Comparison of ENCODE assay signal across 8 cellular contexts in the genomic region with DNA sequence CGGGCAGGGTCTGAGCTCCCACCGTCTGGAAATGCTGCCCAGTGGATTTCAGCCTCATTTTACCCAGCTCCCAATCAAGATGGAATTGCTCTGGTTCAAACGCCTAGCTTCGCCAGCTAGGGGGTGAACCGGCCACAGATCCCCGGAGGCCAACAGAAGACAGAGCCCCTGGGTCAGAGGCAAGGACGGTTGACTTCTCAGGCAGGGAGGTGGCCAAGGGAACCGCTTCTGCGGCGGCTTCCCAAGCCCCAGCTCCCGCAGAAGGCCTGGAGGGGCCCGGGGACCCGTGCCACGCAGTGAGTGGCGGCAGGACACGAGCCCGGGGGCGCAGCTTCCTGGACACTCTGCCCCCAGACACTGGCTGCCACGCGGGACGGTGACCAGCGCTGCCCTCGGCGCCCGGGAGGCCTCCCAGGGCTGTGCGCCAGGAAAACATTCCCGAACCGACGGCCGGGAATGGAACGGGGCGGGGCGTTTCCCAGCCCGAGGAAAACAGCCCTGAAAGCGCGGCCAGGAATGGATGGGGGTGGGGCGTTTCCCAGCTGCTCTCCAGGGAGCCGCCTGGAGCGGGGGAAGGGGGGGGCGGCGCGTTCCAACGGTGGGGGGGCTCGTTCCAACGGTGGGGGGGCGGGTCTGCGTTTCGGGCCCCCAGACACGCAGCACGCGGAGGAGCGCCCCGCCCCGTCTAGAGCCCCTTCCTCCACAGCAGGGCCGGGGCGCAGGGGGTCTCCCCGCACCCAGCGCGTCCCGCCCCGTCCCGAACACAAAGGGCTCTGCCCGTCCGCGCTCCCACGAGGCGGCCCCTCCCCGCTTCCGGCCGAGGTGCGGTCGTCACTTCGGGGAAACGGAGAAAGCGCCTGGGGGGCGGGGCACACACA. TPM values are rescaled to one million over a fixed set of nuclear protein-coding genes. Genes with fewer than 3 reads are reported as not detected.
DNase-seq lines count a peak whose midpoint lies in the region; ATAC-seq, FAIRE-seq and TF ChIP-seq lines count a peak whose summit lies in the region.

No MANE protein-coding gene starts in this region.

- peak; percentile 85 for DNase-seq in HK-2 (ENCODE audit: unreplicated experiment)
- peak; percentile 60 for DNase-seq in SK-N-MC (ENCODE audit: low read depth, low spot score)
- peak; percentile 92 for DNase-seq in activated naive CD8-positive, alpha-beta T cell treated with anti-CD3 and anti-CD28 coated beads for 36 hours
- DNase-seq in glutamatergic neuron = peak; percentile 84
- DNase-seq in pancreas = peak; percentile 90 to 97 (median 96)
- DNase-seq in D721Med (ENCODE audit: insufficient read length, low spot score) = no peak

- H3K36me3 Mint-ChIP-seq in activated naive CD8-positive, alpha-beta T cell treated with anti-CD3 and anti-CD28 coated beads for 36 hours = no peaks in the 10 kb centered on the region
- no peaks in the 10 kb centered on the region for H3K36me3 Mint-ChIP-seq in glutamatergic neuron (ENCODE audit: unreplicated experiment)

- H3K4me1 ChIP-seq in pancreas = peaks cover 17 to 28% (median 20%) of the 10 kb centered on the region in 3 donors
- H3K4me1 ChIP-seq in thymus (ENCODE audit: control insufficient read depth, insufficient read depth, low read length) = peaks cover 13% of the 10 kb centered on the region

- FAIRE-seq in pancreas (lab: Jason Lieb, UNC) (no peak), D721Med (lab: Jason Lieb, UNC) (no peak)

- H3K36me3 ChIP-seq in SK-N-MC (ENCODE audit: insufficient read depth, low read length) = no peaks in the 10 kb centered on the region
- H3K36me3 ChIP-seq in pancreas = no peaks in the 10 kb centered on the region
- H3K36me3 ChIP-seq in thymus (ENCODE audit: control insufficient read depth, insufficient read depth) = no peaks in the 10 kb centered on the region

- peak overlapping the region; percentile 84 for H3K4me3 Mint-ChIP-seq in activated naive CD8-positive, alpha-beta T cell treated with anti-CD3 and anti-CD28 coated beads for 36 hours
- peak overlapping the region; percentile 50 for H3K4me3 Mint-ChIP-seq in glutamatergic neuron (ENCODE audit: unreplicated experiment)

- ATAC-seq in pancreas = peak; percentile 88 to 92 (median 90)

- H3K27ac Mint-ChIP-seq in activated naive CD8-positive, alpha-beta T cell treated with anti-CD3 and anti-CD28 coated beads for 36 hours = peak overlapping the region; percentile 94
- peak overlapping the region; percentile 60 for H3K27ac Mint-ChIP-seq in glutamatergic neuron (ENCODE audit: unreplicated experiment)

- H3K27me3 ChIP-seq in pancreas (no peaks in the 10 kb centered on the region), thymus (ENCODE audit: control insufficient read depth, insufficient read depth) (no peaks in the 10 kb centered on the region)

- 10 to 15% methylated on average over 45 to 74 of the region's 76 CpGs for WGBS in pancreas, 2 donors
- 6% methylated on average over 76 of the region's 76 CpGs for WGBS in thymus

- TF ChIP-seq CTCF in glutamatergic neuron (IDR thresholded peaks at IDR 0.05; ENCODE audit: partially characterized antibody, unreplicated experiment) (no peak), pancreas (IDR thresholded peaks at IDR 0.05) (no peak), D721Med (IDR thresholded peaks at IDR 0.05; ENCODE audit: insufficient read depth, missing control alignments) (no peak)

- TF ChIP-seq POLR2A in GM10847 (IDR thresholded peaks at IDR 0.05; ENCODE audit: extremely low read depth, insufficient read length) = peak; percentile 55

- peak overlapping the region; percentile 88 for H3K9ac ChIP-seq in SK-N-MC (ENCODE audit: insufficient read length)

- peak overlapping the region; percentile 99 for H3K27ac ChIP-seq in SK-N-MC
- H3K27ac ChIP-seq in pancreas = peak overlapping the region; percentile 92 to 98 (median 95)
- H3K27ac ChIP-seq in thymus (ENCODE audit: low read depth) = peak overlapping the region; percentile 98

- H3K27me3 Mint-ChIP-seq in activated naive CD8-positive, alpha-beta T cell treated with anti-CD3 and anti-CD28 coated beads for 36 hours = no peaks in the 10 kb centered on the region
- peaks cover 5% of the 10 kb centered on the region for H3K27me3 Mint-ChIP-seq in glutamatergic neuron (ENCODE audit: unreplicated experiment)

- no peaks in the 10 kb centered on the region for H3K9me3 Mint-ChIP-seq in activated naive CD8-positive, alpha-beta T cell treated with anti-CD3 and anti-CD28 coated beads for 36 hours
- H3K9me3 Mint-ChIP-seq in glutamatergic neuron (ENCODE audit: unreplicated experiment) = peaks cover 7% of the 10 kb centered on the region

- peak overlapping the region; percentile 75 for H3K4me3 ChIP-seq in SK-N-MC
- peak overlapping the region in 3 of 4 donors; percentile 10 to 49 (median 36) for H3K4me3 ChIP-seq in pancreas
- peak overlapping the region; percentile 57 for H3K4me3 ChIP-seq in thymus (ENCODE audit: low read length)

- H3K9me3 ChIP-seq in SK-N-MC (ENCODE audit: low read depth, low read length) (no peaks in the 10 kb centered on the region), pancreas (no peaks in the 10 kb centered on the region), thymus (ENCODE audit: control insufficient read depth) (no peaks in the 10 kb centered on the region)

- intact Hi-C loops in pancreas (cut with DNase I) = loop anchor here in 1 of 3 donors (10.0 kb wide), 1 partner anchor 51 kb away; a partner anchor contains a TSS

- H3K4me1 Mint-ChIP-seq in activated naive CD8-positive, alpha-beta T cell treated with anti-CD3 and anti-CD28 coated beads for 36 hours = peaks cover 32% of the 10 kb centered on the region
- no peaks in the 10 kb centered on the region for H3K4me1 Mint-ChIP-seq in glutamatergic neuron (ENCODE audit: low read depth, unreplicated experiment)

RNA-seq across cellular contexts. Expression of a gene that starts 13.5 kb away (rescaled TPM):
- total RNA-seq in activated naive CD8-positive, alpha-beta T cell treated with anti-CD3 and anti-CD28 coated beads for 36 hours = 1 to 10 TPM; 1.1 to 1.9 TPM
- total RNA-seq in glutamatergic neuron (ENCODE audit: unreplicated experiment) (418 TPM), pancreas (1 to 10 TPM in 5 of 6 donors, under 1 TPM in 1; 0.95 to 4.8 (median 1.8) TPM)
- polyA plus RNA-seq in pancreas (10 to 100 TPM in 1 of 2 donors, 1 to 10 TPM in 1; 6.8 to 25.9 TPM), thymus (6.1 TPM)

RNA-seq across cellular contexts. Expression of a gene that starts 35.2 kb away (rescaled TPM):
- total RNA-seq in activated naive CD8-positive, alpha-beta T cell treated with anti-CD3 and anti-CD28 coated beads for 36 hours = 10 to 100 TPM; 93.0 to 96.1 TPM
- total RNA-seq in glutamatergic neuron (ENCODE audit: unreplicated experiment) (0.93 TPM), pancreas (100 to 1,000 TPM in 4 of 6 donors, 10 to 100 TPM in 2; 86.4 to 292 (median 135) TPM)
- polyA plus RNA-seq in pancreas (100 to 1,000 TPM; 300 to 429 TPM), thymus (636 TPM)

RNA-seq across cellular contexts. Expression of a gene that starts 38.2 kb away (rescaled TPM):
- not detected for total RNA-seq in activated naive CD8-positive, alpha-beta T cell treated with anti-CD3 and anti-CD28 coated beads for 36 hours
- total RNA-seq in glutamatergic neuron (ENCODE audit: unreplicated experiment) = not detected
- 10 to 100 TPM; 23.4 to 36.1 (median 26.2) TPM for total RNA-seq in pancreas
- polyA plus RNA-seq in pancreas = 10 to 100 TPM; 33.8 to 50.5 TPM
- 26.5 TPM for polyA plus RNA-seq in thymus

RNA-seq across cellular contexts. Expression of a gene that starts 42.0 kb away (rescaled TPM):
- 100 to 1,000 TPM; 345 to 356 TPM for total RNA-seq in activated naive CD8-positive, alpha-beta T cell treated with anti-CD3 and anti-CD28 coated beads for 36 hours
- total RNA-seq in glutamatergic neuron (ENCODE audit: unreplicated experiment) (2.6 TPM), pancreas (10 to 100 TPM in 5 of 6 donors, 1 to 10 TPM in 1; 10.0 to 45.2 (median 18.9) TPM)
- polyA plus RNA-seq in pancreas (10 to 100 TPM; 40.7 to 54.5 TPM), thymus (463 TPM)

RNA-seq across cellular contexts. Expression of a gene that starts 48.2 kb away (rescaled TPM):
- 100 to 1,000 TPM; 474 to 496 TPM for total RNA-seq in activated naive CD8-positive, alpha-beta T cell treated with anti-CD3 and anti-CD28 coated beads for 36 hours
- total RNA-seq in glutamatergic neuron (ENCODE audit: unreplicated experiment) (2.5 TPM), pancreas (100 to 1,000 TPM in 2 of 6 donors, 10 to 100 TPM in 4; 32.1 to 120 (median 63.6) TPM)
- polyA plus RNA-seq in pancreas (100 to 1,000 TPM; 169 to 182 TPM), thymus (467 TPM)

Comparison
In these comparisons a context has a peak if more than half of its experiments do, and no peak if none do; other contexts are left out.
1. RNA of a gene that starts 13.5 kb away (total RNA-seq): 418 TPM in glutamatergic neuron (single experiment); 1.1 to 1.9 TPM in activated naive CD8-positive, alpha-beta T cell treated with anti-CD3 and anti-CD28 coated beads for 36 hours and 0.95 to 4.8 TPM in pancreas; every median in the first group is over 10 times any median in the second.
2. RNA of a gene that starts 35.2 kb away (total RNA-seq): 86.4 to 292 TPM in pancreas and 93.0 to 96.1 TPM in activated naive CD8-positive, alpha-beta T cell treated with anti-CD3 and anti-CD28 coated beads for 36 hours; 0.93 TPM in glutamatergic neuron (single experiment); every median in the first group is over 10 times any median in the second.
3. RNA of a gene that starts 38.2 kb away (total RNA-seq): 23.4 to 36.1 TPM in pancreas; not detected in glutamatergic neuron (single experiment) and not detected in activated naive CD8-positive, alpha-beta T cell treated with anti-CD3 and anti-CD28 coated beads for 36 hours; every median in the first group is over 10 times any median in the second.
4. Peak in every context shown above with its lines, with median percentiles within 50 percentile points of each other: H3K27ac ChIP-seq and H3K4me3 ChIP-seq.